In the genomic region with DNA sequence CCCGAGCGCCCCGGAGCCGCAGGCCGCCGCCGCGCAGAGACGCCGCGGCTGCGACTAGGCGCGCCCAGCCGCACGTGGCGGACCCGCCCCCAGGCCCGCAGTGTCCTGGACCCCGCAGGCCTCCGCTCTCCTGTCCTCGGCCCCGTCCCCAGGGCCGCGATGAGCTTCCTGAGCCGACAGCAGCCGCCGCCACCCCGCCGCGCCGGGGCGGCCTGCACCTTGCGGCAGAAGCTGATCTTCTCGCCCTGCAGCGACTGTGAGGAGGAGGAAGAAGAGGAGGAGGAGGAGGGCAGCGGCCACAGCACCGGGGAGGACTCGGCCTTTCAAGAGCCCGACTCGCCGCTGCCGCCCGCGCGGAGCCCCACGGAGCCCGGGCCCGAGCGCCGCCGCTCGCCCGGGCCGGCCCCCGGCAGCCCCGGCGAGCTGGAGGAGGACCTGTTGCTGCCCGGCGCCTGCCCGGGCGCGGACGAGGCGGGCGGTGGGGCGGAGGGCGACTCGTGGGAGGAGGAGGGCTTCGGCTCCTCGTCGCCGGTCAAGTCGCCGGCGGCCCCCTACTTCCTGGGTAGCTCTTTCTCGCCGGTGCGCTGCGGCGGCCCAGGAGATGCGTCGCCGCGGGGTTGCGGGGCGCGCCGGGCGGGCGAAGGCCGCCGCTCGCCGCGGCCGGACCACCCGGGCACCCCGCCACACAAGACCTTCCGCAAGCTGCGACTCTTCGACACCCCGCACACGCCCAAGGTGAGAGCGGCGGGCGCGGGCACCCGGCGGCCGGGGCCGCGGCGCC, we compare ENCODE assay signal across 8 cellular contexts. TPM values are rescaled to one million over a fixed set of nuclear protein-coding genes. Genes with fewer than 3 reads are reported as not detected.
DNase-seq lines count a peak whose midpoint lies in the region; ATAC-seq and TF ChIP-seq lines count a peak whose summit lies in the region.

No MANE protein-coding gene starts in this region.

- no peaks in the 10 kb centered on the region for H3K36me3 Mint-ChIP-seq in chondrocyte (ENCODE audit: low read depth)
- peaks cover 2% of the 10 kb centered on the region for H3K36me3 Mint-ChIP-seq in mesothelial cell of epicardium

- peak overlapping the region; percentile 80 for H3K4me3 Mint-ChIP-seq in chondrocyte (ENCODE audit: unreplicated experiment)
- H3K4me3 Mint-ChIP-seq in mesothelial cell of epicardium: peak overlapping the region; percentile 79

- TF ChIP-seq CTCF in chondrocyte (IDR thresholded peaks at IDR 0.05) (no peak), mesothelial cell of epicardium (IDR thresholded peaks at IDR 0.05; ENCODE audit: unreplicated experiment) (no peak)

- no peaks in the 10 kb centered on the region for H3K9me3 ChIP-seq in NT2/D1 (ENCODE audit: insufficient read depth, low read length)

- no peaks in the 10 kb centered on the region for H3K27me3 Mint-ChIP-seq in chondrocyte (ENCODE audit: low read depth)
- H3K27me3 Mint-ChIP-seq in mesothelial cell of epicardium (ENCODE audit: low read depth): no peaks in the 10 kb centered on the region

- ATAC-seq in GM21737 (IDR thresholded peaks at IDR 0.05; ENCODE audit: unreplicated experiment): peak; percentile 27

- DNase-seq in NCI-H82 (lab: John Stamatoyannopoulos, UW): peak; percentile 38
- no peak for DNase-seq in NCI-H82 treated with DMSO at 0.1 percent for 48 hours (lab: John Stamatoyannopoulos, UW; ENCODE audit: unreplicated experiment)
- no peak for DNase-seq in NT2/D1 (ENCODE audit: low read depth, low spot score)
- DNase-seq in chondrocyte (ENCODE audit: low spot score): no peak
- peak in 1 of 2 experiments; percentile 21 for DNase-seq in mesothelial cell of epicardium (ENCODE audit: low spot score in 2 of 2, unreplicated experiment in 2 of 2)
- DNase-seq in DMS79 treated with DMSO at 0.1 percent for 48 hours (lab: John Stamatoyannopoulos, UW): no peak
- no peak for DNase-seq in stimulated activated naive CD4-positive, alpha-beta T cell treated with Interleukin-2 at 50 U/mL for 16 hours (lab: John Stamatoyannopoulos, UW)

- peaks cover 3% of the 10 kb centered on the region for H3K4me1 ChIP-seq in NT2/D1 (ENCODE audit: insufficient read depth, insufficient read length)

- peak overlapping the region; percentile 95 for H3K4me3 ChIP-seq in NT2/D1 (ENCODE audit: insufficient read length, low read depth)

- H3K4me1 Mint-ChIP-seq in chondrocyte (ENCODE audit: low read depth): peaks cover 63% of the 10 kb centered on the region
- H3K4me1 Mint-ChIP-seq in mesothelial cell of epicardium: peaks cover 54% of the 10 kb centered on the region

- peaks cover 45% of the 10 kb centered on the region for H3K36me3 ChIP-seq in NT2/D1 (ENCODE audit: insufficient read depth, insufficient read length, low read length)

- peak overlapping the region; percentile 98 for H3K9ac ChIP-seq in NT2/D1 (ENCODE audit: insufficient read length, low read depth)

- H3K27me3 ChIP-seq in NT2/D1 (ENCODE audit: insufficient read depth, insufficient read length): no peaks in the 10 kb centered on the region

- H3K9me3 Mint-ChIP-seq in chondrocyte (ENCODE audit: low read depth) (no peaks in the 10 kb centered on the region), mesothelial cell of epicardium (no peaks in the 10 kb centered on the region)

- H3K27ac Mint-ChIP-seq in chondrocyte (ENCODE audit: unreplicated experiment): peak overlapping the region; percentile 88
- H3K27ac Mint-ChIP-seq in mesothelial cell of epicardium: peak overlapping the region; percentile 92

RNA-seq across cellular contexts. Expression of a gene that starts 0.5 kb away (rescaled TPM):
- total RNA-seq in chondrocyte (17.8 to 31.2 TPM (median 17.8 TPM) in 3 replicates), mesothelial cell of epicardium (64.7 to 67.2 TPM (median 66.4 TPM) in 3 replicates)
